Comparison of ENCODE assay signal across 8 cellular contexts in the genomic region with DNA sequence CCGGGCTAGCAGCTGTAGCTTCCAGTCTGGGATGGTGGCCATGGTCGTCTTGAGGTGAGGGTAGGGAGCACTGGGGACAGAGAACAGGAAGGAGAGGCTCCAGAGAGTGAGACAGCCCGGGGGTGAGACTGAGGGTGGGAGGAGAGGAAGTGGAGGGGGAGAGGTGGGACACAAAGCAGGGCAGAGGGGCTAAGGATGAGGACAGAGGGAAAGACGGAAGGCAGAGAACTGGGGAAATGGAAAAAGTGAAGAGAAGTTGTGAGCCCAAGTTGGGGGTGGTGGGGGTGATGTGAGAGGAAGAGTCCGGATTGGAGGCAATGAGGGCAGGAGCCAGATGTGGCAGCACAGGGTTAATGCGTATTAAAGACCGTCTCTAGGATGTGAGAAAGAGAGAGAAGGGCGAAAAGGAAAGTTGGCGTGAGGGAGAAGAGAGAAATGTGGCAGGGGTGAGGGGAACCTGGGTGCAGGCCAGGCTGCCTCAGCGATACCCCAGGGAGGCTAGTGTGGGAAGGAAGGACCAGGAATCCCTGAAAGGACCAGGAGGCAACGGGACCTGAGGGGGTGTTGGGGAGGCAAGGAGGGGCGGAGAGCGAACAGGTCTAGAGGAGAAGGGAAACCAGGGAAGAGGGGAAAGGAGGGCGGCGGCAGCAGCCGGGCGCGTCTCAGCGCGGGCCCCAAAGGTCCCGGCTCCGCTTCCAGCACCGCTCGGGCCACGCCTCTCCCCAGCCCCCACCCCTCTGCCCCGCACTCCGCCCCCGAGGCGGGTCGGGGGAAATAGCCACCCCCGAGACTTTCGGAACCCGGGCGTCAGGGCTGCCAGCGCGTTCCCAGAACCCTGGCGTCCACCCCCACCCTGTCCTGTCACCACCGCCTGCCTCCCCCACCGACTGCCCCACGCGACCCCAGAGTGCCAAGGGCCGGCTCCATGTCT. TPM values are rescaled to one million over a fixed set of nuclear protein-coding genes. Genes with fewer than 3 reads are reported as not detected.
DNase-seq lines count a peak whose midpoint lies in the region; ATAC-seq and TF ChIP-seq lines count a peak whose summit lies in the region.

A gene with protein sequence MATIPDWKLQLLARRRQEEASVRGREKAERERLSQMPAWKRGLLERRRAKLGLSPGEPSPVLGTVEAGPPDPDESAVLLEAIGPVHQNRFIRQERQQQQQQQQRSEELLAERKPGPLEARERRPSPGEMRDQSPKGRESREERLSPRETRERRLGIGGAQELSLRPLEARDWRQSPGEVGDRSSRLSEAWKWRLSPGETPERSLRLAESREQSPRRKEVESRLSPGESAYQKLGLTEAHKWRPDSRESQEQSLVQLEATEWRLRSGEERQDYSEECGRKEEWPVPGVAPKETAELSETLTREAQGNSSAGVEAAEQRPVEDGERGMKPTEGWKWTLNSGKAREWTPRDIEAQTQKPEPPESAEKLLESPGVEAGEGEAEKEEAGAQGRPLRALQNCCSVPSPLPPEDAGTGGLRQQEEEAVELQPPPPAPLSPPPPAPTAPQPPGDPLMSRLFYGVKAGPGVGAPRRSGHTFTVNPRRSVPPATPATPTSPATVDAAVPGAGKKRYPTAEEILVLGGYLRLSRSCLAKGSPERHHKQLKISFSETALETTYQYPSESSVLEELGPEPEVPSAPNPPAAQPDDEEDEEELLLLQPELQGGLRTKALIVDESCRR (minus strand): TSS at position 669 of the 931 bp plus-strand sequence. CDS start 627 bp downstream, at position 42.

- peaks cover 38% of the 10 kb centered on the region for H3K4me1 Mint-ChIP-seq in activated T-cell treated with anti-CD3 and anti-CD28 coated beads, Interleukin-2, amount 50 U/mL, for 4 hours (ENCODE audit: low read depth)
- peaks cover 45 to 68% (median 47%) of the 10 kb centered on the region in 4 donors for H3K4me1 Mint-ChIP-seq in naive thymus-derived CD8-positive, alpha-beta T cell
- H3K4me1 Mint-ChIP-seq in stimulated activated memory B cell treated with anti-CD40 and anti-IgM and Interleukin-4, amounts not matched to agents 10 μg/mL and 1 μg/mL and 100 μg/mL, for 72 hours = peaks cover 66% of the 10 kb centered on the region

- H3K9me2 ChIP-seq in OCI-LY1 (ENCODE audit: low read depth, low read length) = no peaks in the 10 kb centered on the region

- H3K9me3 ChIP-seq in OCI-LY1 (ENCODE audit: low read length) (no peaks in the 10 kb centered on the region), esophagus squamous epithelium (no peaks in the 10 kb centered on the region)

- 0 to 1% methylated on average over 11 to 23 of the region's 42 CpGs for WGBS in esophagus squamous epithelium, 2 donors

- H3K27me3 ChIP-seq in OCI-LY1 (ENCODE audit: insufficient read depth, low read length) (no peaks in the 10 kb centered on the region), esophagus squamous epithelium (no peaks in the 10 kb centered on the region)

- no peaks in the 10 kb centered on the region for H3K27me3 Mint-ChIP-seq in activated T-cell treated with anti-CD3 and anti-CD28 coated beads, Interleukin-2, amount 50 U/mL, for 4 hours (ENCODE audit: low read depth)
- H3K27me3 Mint-ChIP-seq in naive thymus-derived CD8-positive, alpha-beta T cell = no peaks in the 10 kb centered on the region
- H3K27me3 Mint-ChIP-seq in stimulated activated memory B cell treated with anti-CD40 and anti-IgM and Interleukin-4, amounts not matched to agents 10 μg/mL and 1 μg/mL and 100 μg/mL, for 72 hours = no peaks in the 10 kb centered on the region

- H3K4me1 ChIP-seq in OCI-LY1 (ENCODE audit: insufficient read depth, low read length, severe bottlenecking) (peaks cover 78% of the 10 kb centered on the region), esophagus squamous epithelium (peaks cover 62 to 91% (median 63%) of the 10 kb centered on the region in 3 donors)

- no peaks in the 10 kb centered on the region for H3K9me3 Mint-ChIP-seq in activated T-cell treated with anti-CD3 and anti-CD28 coated beads, Interleukin-2, amount 50 U/mL, for 4 hours
- no peaks in the 10 kb centered on the region for H3K9me3 Mint-ChIP-seq in naive thymus-derived CD8-positive, alpha-beta T cell
- H3K9me3 Mint-ChIP-seq in stimulated activated memory B cell treated with anti-CD40 and anti-IgM and Interleukin-4, amounts not matched to agents 10 μg/mL and 1 μg/mL and 100 μg/mL, for 72 hours = no peaks in the 10 kb centered on the region

- POLR2A ChIA-PET in naive thymus-derived CD8-positive, alpha-beta T cell (lab: Charles Lee) = interaction anchor here (1.1 to 15.2 kb wide), 3 partner anchors 10 to 71 kb away, joined by 4 to 594 read pairs (median 37); a partner anchor contains a TSS

- TF ChIP-seq CTCF in AG10803 (conservative IDR thresholded peaks at IDR 0.05; ENCODE audit: low read length) (no peak), OCI-LY1 (IDR thresholded peaks at IDR 0.05; ENCODE audit: low read length) (no peak), esophagus squamous epithelium (IDR thresholded peaks at IDR 0.05) (no peak)

- DNase-seq in AG10803 (ENCODE audit: low read depth) (peak; percentile 65), esophagus squamous epithelium (lab: John Stamatoyannopoulos, UW) (peak; percentile 45), NCI-H1092 treated with DMSO at 0.1 percent for 48 hours (lab: John Stamatoyannopoulos, UW) (no peak)
- DNase-seq in activated T-cell treated with anti-CD3 and anti-CD28 coated beads, Interleukin-2, amount 50 U/mL, for 4 hours = peak; percentile 80
- DNase-seq in naive thymus-derived CD8-positive, alpha-beta T cell = peak; percentile 52 to 86 (median 74)

- peak within 1 kb of the TSS; percentile 81 to 99 (median 98) for H3K27ac Mint-ChIP-seq in naive thymus-derived CD8-positive, alpha-beta T cell
- H3K27ac Mint-ChIP-seq in stimulated activated memory B cell treated with anti-CD40 and anti-IgM and Interleukin-4, amounts not matched to agents 10 μg/mL and 1 μg/mL and 100 μg/mL, for 72 hours = peak within 1 kb of the TSS; percentile 86

- intact Hi-C loops in esophagus squamous epithelium (cut with DNase I) = loop anchor here (10.0 kb wide), 1 partner anchor 199 kb away; a partner anchor contains a TSS

- peak in 2 of 4 donors; percentile 31 to 72 for TF ChIP-seq POLR2A in esophagus squamous epithelium (IDR thresholded peaks at IDR 0.05)

- H3K4me3 Mint-ChIP-seq in activated T-cell treated with anti-CD3 and anti-CD28 coated beads, Interleukin-2, amount 50 U/mL, for 4 hours = peak within 1 kb of the TSS; percentile 100
- H3K4me3 Mint-ChIP-seq in naive thymus-derived CD8-positive, alpha-beta T cell = peak within 1 kb of the TSS; percentile 94 to 100 (median 99)
- peak within 1 kb of the TSS; percentile 89 for H3K4me3 Mint-ChIP-seq in stimulated activated memory B cell treated with anti-CD40 and anti-IgM and Interleukin-4, amounts not matched to agents 10 μg/mL and 1 μg/mL and 100 μg/mL, for 72 hours

- H3K9ac ChIP-seq in OCI-LY1 (ENCODE audit: low read length) = peak within 1 kb of the TSS; percentile 95

- H3K79me2 ChIP-seq in OCI-LY1 (ENCODE audit: insufficient read depth, low read length) = peaks cover 35% of the 10 kb centered on the region

- H3K27ac ChIP-seq in OCI-LY1 (ENCODE audit: low read depth, low read length, poor library complexity, severe bottlenecking) (peak within 1 kb of the TSS; percentile 95), esophagus squamous epithelium (peak within 1 kb of the TSS; percentile 96 to 99 (median 98))

- H4K20me1 ChIP-seq in OCI-LY1 (ENCODE audit: insufficient read depth, low read length) = no peaks in the 10 kb centered on the region

- H3K36me3 Mint-ChIP-seq in activated T-cell treated with anti-CD3 and anti-CD28 coated beads, Interleukin-2, amount 50 U/mL, for 4 hours (ENCODE audit: insufficient read depth) = peaks cover 25% of the 10 kb centered on the region
- H3K36me3 Mint-ChIP-seq in naive thymus-derived CD8-positive, alpha-beta T cell = peaks cover 7 to 8% (median 7%) of the 10 kb centered on the region in 3 donors
- H3K36me3 Mint-ChIP-seq in stimulated activated memory B cell treated with anti-CD40 and anti-IgM and Interleukin-4, amounts not matched to agents 10 μg/mL and 1 μg/mL and 100 μg/mL, for 72 hours = peaks cover 45% of the 10 kb centered on the region

- H2AFZ ChIP-seq in OCI-LY1 (ENCODE audit: low read length) = no peak within 1 kb of the TSS

- peaks cover 21% of the 10 kb centered on the region for H3F3A ChIP-seq in OCI-LY1 (ENCODE audit: insufficient read depth, low read length)

- H3K36me3 ChIP-seq in OCI-LY1 (ENCODE audit: insufficient read depth, low read length) (no peaks in the 10 kb centered on the region), esophagus squamous epithelium (no peaks in the 10 kb centered on the region)

- peak within 1 kb of the TSS; percentile 75 for H3K4me2 ChIP-seq in OCI-LY1 (ENCODE audit: low read length)

- ATAC-seq in GM21529 (IDR thresholded peaks at IDR 0.05; ENCODE audit: unreplicated experiment) = peak; percentile 13
- ATAC-seq in activated T-cell treated with anti-CD3 and anti-CD28 coated beads, Interleukin-2, amount 50 U/mL, for 4 hours = peak; percentile 47 to 57
- peak; percentile 48 to 56 for ATAC-seq in naive thymus-derived CD8-positive, alpha-beta T cell
- ATAC-seq in stimulated activated memory B cell treated with anti-CD40 and anti-IgM and Interleukin-4, amounts not matched to agents 10 μg/mL and 1 μg/mL and 100 μg/mL, for 72 hours = peak; percentile 60

- peak within 1 kb of the TSS; percentile 93 for H3K4me3 ChIP-seq in AG10803 (ENCODE audit: low read length)
- peak within 1 kb of the TSS; percentile 87 for H3K4me3 ChIP-seq in OCI-LY1 (ENCODE audit: low read depth, low read length, poor library complexity, severe bottlenecking)
- peak within 1 kb of the TSS; percentile 73 to 92 (median 82) for H3K4me3 ChIP-seq in esophagus squamous epithelium

RNA-seq across cellular contexts. Expression of the gene that starts here (rescaled TPM):
- 100 to 1,000 TPM; 148 to 176 (median 148) TPM for total RNA-seq in activated T-cell treated with anti-CD3 and anti-CD28 coated beads, Interleukin-2, amount 50 U/mL, for 4 hours
- 10 to 100 TPM in 3 of 4 donors, 1 to 10 TPM in 1; 9.8 to 22.2 (median 17.4) TPM for total RNA-seq in esophagus squamous epithelium
- 10 to 100 TPM; 79.0 to 82.0 TPM for total RNA-seq in naive thymus-derived CD8-positive, alpha-beta T cell
- polyA plus RNA-seq in naive thymus-derived CD8-positive, alpha-beta T cell = 10 to 100 TPM; 79.8 to 98.6 (median 95.7) TPM
